Comparison of ENCODE assay signal across 30 cellular contexts in genomic region chr5:83464261-83464660, GRCh38. TPM values are rescaled to one million over a fixed set of nuclear protein-coding genes. Genes with fewer than 3 reads are reported as not detected.
"Had no signal": no experiment of that assay in that cellular context is flagged by ENCODE, and none has a peak within 500 bp of the region (broad histone marks: within the 10 kb centered on the region; RNA-seq: fewer than 3 reads in every experiment).

No MANE protein-coding gene starts in this region.

- H3K4me3 Mint-ChIP-seq: activated CD4-positive, alpha-beta memory T cell treated with anti-CD3 and anti-CD28 coated beads, Interleukin-2, amount 10 ng/mL, durations not matched to agents 7 days and 5 days; activated CD4-positive, alpha-beta T cell treated with anti-CD3 and anti-CD28 coated beads, Interleukin-2, amount 10 ng/mL, durations not matched to agents 24 days and 14 days; activated T-cell treated with anti-CD3 and anti-CD28 coated beads, Interleukin-2, amount 50 U/mL, for 4 hours; central memory CD8-positive, alpha-beta T cell; immature natural killer cell; naive B cell; nephron progenitor cell; type B pancreatic cell had no signal

- H3K9me3 ChIP-seq: esophagus squamous epithelium, heart right ventricle, right atrium auricular region, spleen, thoracic aorta, uterus had no signal

- H3K27ac Mint-ChIP-seq: activated CD4-positive, alpha-beta memory T cell treated with anti-CD3 and anti-CD28 coated beads, Interleukin-2, amount 10 ng/mL, durations not matched to agents 7 days and 5 days; activated CD4-positive, alpha-beta T cell treated with anti-CD3 and anti-CD28 coated beads, Interleukin-2, amount 10 ng/mL, durations not matched to agents 24 days and 14 days; activated naive CD4-positive, alpha-beta T cell treated with anti-CD3 and anti-CD28 coated beads, Interleukin-2, amount 50 U/mL, for 72 hours; activated T-helper 2 cell treated with anti-CD3 and anti-CD28 coated beads, Interferon-gamma antibody, Interleukin-2, Interleukin-4, amounts not matched to agents 10 μg/mL and 5 μg/mL and 100 μg/mL, durations not matched to agents 14 hours and 24 hours and 36 hours; immature natural killer cell; mesothelial cell of epicardium; naive B cell; type B pancreatic cell had no signal

- H3K4me1 ChIP-seq: esophagus squamous epithelium, heart right ventricle, right atrium auricular region, spleen, uterus had no signal

- DNase-seq: activated CD4-positive, alpha-beta memory T cell treated with anti-CD3 and anti-CD28 coated beads, Interleukin-2, amount 10 ng/mL, durations not matched to agents 7 days and 5 days; activated CD4-positive, alpha-beta T cell treated with anti-CD3 and anti-CD28 coated beads, Interleukin-2, amount 10 ng/mL, durations not matched to agents 24 days and 14 days; activated CD8-positive, alpha-beta memory T cell treated with anti-CD3 and anti-CD28 coated beads, Interleukin-2, amount 50 U/mL, for 48 hours; activated naive CD4-positive, alpha-beta T cell; activated T-cell treated with anti-CD3 and anti-CD28 coated beads, Interleukin-2, amount 50 U/mL, for 4 hours; dermis blood vessel endothelial cell; effector CD4-positive, alpha-beta T cell; esophagus squamous epithelium; foreskin melanocyte; heart right ventricle; immature natural killer cell; kidney; left colon; mammary epithelial cell; naive B cell; nephron progenitor cell; spleen; stimulated activated CD4-positive, alpha-beta T cell treated with anti-CD3 and anti-CD28 coated beads, Interleukin-2, amount 100 ng/mL, for 48 hours; stimulated activated naive CD4-positive, alpha-beta T cell treated with Interleukin-2 at 50 U/mL for 16 hours; uterus had no signal

- H3K27me3 ChIP-seq: right atrium auricular region, uterus had no signal

- H3K36me3 Mint-ChIP-seq: mesothelial cell of epicardium had no signal

- H3K36me3 ChIP-seq: esophagus squamous epithelium, heart right ventricle, right atrium auricular region, spleen, thoracic aorta, uterus had no signal

- H3K9me3 Mint-ChIP-seq: activated CD4-positive, alpha-beta memory T cell treated with anti-CD3 and anti-CD28 coated beads, Interleukin-2, amount 10 ng/mL, durations not matched to agents 7 days and 5 days; activated CD4-positive, alpha-beta T cell treated with anti-CD3 and anti-CD28 coated beads, Interleukin-2, amount 10 ng/mL, durations not matched to agents 24 days and 14 days; activated T-cell treated with anti-CD3 and anti-CD28 coated beads, Interleukin-2, amount 50 U/mL, for 4 hours; type B pancreatic cell had no signal

- H3K4me3 ChIP-seq: esophagus squamous epithelium, heart right ventricle, right atrium auricular region, spleen, thoracic aorta, uterus had no signal

- H3K27ac ChIP-seq: epithelial cell of prostate, esophagus squamous epithelium, heart right ventricle, right atrium auricular region, spleen, thoracic aorta, uterus, VCaP had no signal

- H3K4me1 Mint-ChIP-seq: activated CD4-positive, alpha-beta memory T cell treated with anti-CD3 and anti-CD28 coated beads, Interleukin-2, amount 10 ng/mL, durations not matched to agents 7 days and 5 days; activated CD4-positive, alpha-beta T cell treated with anti-CD3 and anti-CD28 coated beads, Interleukin-2, amount 10 ng/mL, durations not matched to agents 24 days and 14 days; central memory CD8-positive, alpha-beta T cell; immature natural killer cell; naive B cell had no signal

- ATAC-seq: activated CD4-positive, CD25-positive, alpha-beta regulatory T cell treated with anti-CD3 and anti-CD28 coated beads, Interleukin-2, amount 50 U/mL, for 24 hours; activated naive CD4-positive, alpha-beta T cell treated with anti-CD3 and anti-CD28 coated beads, Interleukin-2, amount 50 U/mL, for 72 hours; activated T-cell treated with anti-CD3 and anti-CD28 coated beads, Interleukin-2, amount 50 U/mL, for 4 hours; heart right ventricle; left colon had no signal

RNA-seq across cellular contexts. Expression of gene VCAN, which starts 7.3 kb away (rescaled TPM):
- total RNA-seq: activated CD4-positive, alpha-beta T cell treated with anti-CD3 and anti-CD28 coated beads, Interleukin-2, amount 10 ng/mL, durations not matched to agents 24 days and 14 days; activated T-helper 2 cell treated with anti-CD3 and anti-CD28 coated beads, Interferon-gamma antibody, Interleukin-2, Interleukin-4, amounts not matched to agents 10 μg/mL and 5 μg/mL and 100 μg/mL, durations not matched to agents 14 hours and 24 hours and 36 hours had no signal
